Comparison of ENCODE assay signal across 30 cellular contexts in the genomic region with DNA sequence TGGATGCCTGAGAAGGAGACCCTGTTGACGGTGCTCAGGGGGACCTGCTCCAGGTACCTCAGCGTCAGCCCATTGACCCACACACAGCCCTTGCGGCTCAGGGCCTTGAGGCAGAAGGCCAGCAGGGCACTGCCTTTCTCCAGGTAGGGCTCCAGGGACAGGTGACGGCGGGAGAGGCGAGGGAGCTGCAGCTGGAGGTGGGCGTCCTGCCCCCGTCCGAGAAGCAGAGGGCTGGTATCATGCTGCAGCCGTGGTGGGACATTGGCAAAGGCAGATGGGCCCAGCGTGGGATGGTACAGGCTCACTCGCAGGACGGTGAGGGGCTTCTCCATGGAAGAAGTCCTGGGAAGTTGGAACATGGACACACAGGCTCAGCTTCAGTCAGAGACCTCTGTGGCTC. TPM values are rescaled to one million over a fixed set of nuclear protein-coding genes. Genes with fewer than 3 reads are reported as not detected.
"Had no signal": no experiment of that assay in that cellular context is flagged by ENCODE, and none has a peak within 500 bp of the region (broad histone marks: within the 10 kb centered on the region; RNA-seq: fewer than 3 reads in every experiment).

No MANE protein-coding gene starts in this region.

- ATAC-seq: body of pancreas, gastroesophageal sphincter, left colon had no signal

- H3K9me3 ChIP-seq: body of pancreas, colonic mucosa, gastroesophageal sphincter, neutrophil, testis, transverse colon had no signal

- H3K36me3 ChIP-seq: colonic mucosa, gastroesophageal sphincter, neutrophil, transverse colon had no signal

- H2AFZ ChIP-seq: hepatocyte had no signal

- DNase-seq: activated CD4-positive, alpha-beta T cell treated with anti-CD3 and anti-CD28 coated beads for 48 hours; activated CD4-positive, alpha-beta T cell treated with anti-CD3 and anti-CD28 coated beads, Interleukin-2, amount 50 U/mL, for 48 hours; activated CD8-positive, alpha-beta memory T cell treated with anti-CD3 and anti-CD28 coated beads for 24 hours; activated effector memory CD4-positive, alpha-beta T cell treated with Interleukin-2 at 50 U/mL for 16 hours; activated naive CD4-positive, alpha-beta T cell treated with Interleukin-2 at 50 U/mL for 16 hours; body of pancreas; cerebellar nuclear complex; colonic mucosa; dorsolateral prefrontal cortex; effector memory CD4-positive, alpha-beta T cell; erythroblast; small intestine; stimulated activated CD4-positive, alpha-beta T cell treated with anti-CD3 and anti-CD28 coated beads, Interleukin-15, amount 100 ng/mL, for 24 hours; stimulated activated naive CD4-positive, alpha-beta T cell treated with Interleukin-2 at 50 U/mL for 16 hours; T-helper 1 cell; testis; transverse colon had no signal

- H3K4me2 ChIP-seq: hepatocyte had no signal

- H3K79me2 ChIP-seq: hepatocyte had no signal

- H3K4me3 ChIP-seq: body of pancreas, colonic mucosa, dorsolateral prefrontal cortex, gastroesophageal sphincter, hepatocyte, testis, transverse colon had no signal

- H3K27me3 ChIP-seq: body of pancreas, colonic mucosa, gastroesophageal sphincter, hepatocyte, neutrophil, testis, transverse colon had no signal

- H3K4me1 ChIP-seq: body of pancreas, colonic mucosa, gastroesophageal sphincter, testis, transverse colon had no signal

- H3K27ac ChIP-seq: body of pancreas, colonic mucosa, dorsolateral prefrontal cortex, gastroesophageal sphincter, hepatocyte, neutrophil, testis, transverse colon had no signal

RNA-seq across cellular contexts. Expression of gene DCANP1, which starts 2.5 kb away (rescaled TPM):
- total RNA-seq: colonic mucosa; gastroesophageal sphincter; hepatocyte; lower leg skin; myocyte; natural killer cell treated with Interleukin-12 subunit alpha and Interleukin-12 subunit beta and Interleukin-15 and Interleukin-18, amount 100 ng/mL, for 72 hours; osteocyte; progenitor cell of endocrine pancreas; renal cortical epithelial cell; sciatic nerve; testis had no signal
- polyA plus RNA-seq: adipose tissue, hepatocyte, keratinocyte had no signal

RNA-seq across cellular contexts. Expression of gene TIFAB, which starts 2.5 kb away (rescaled TPM):
- total RNA-seq: body of pancreas; gastroesophageal sphincter; hepatocyte; myocyte; natural killer cell treated with Interleukin-12 subunit alpha and Interleukin-12 subunit beta and Interleukin-15 and Interleukin-18, amount 100 ng/mL, for 72 hours; osteocyte; progenitor cell of endocrine pancreas; renal cortical epithelial cell had no signal
- polyA plus RNA-seq: hepatocyte, keratinocyte had no signal
